1 cellular context compared by ENCODE assay signal in the genomic region with DNA sequence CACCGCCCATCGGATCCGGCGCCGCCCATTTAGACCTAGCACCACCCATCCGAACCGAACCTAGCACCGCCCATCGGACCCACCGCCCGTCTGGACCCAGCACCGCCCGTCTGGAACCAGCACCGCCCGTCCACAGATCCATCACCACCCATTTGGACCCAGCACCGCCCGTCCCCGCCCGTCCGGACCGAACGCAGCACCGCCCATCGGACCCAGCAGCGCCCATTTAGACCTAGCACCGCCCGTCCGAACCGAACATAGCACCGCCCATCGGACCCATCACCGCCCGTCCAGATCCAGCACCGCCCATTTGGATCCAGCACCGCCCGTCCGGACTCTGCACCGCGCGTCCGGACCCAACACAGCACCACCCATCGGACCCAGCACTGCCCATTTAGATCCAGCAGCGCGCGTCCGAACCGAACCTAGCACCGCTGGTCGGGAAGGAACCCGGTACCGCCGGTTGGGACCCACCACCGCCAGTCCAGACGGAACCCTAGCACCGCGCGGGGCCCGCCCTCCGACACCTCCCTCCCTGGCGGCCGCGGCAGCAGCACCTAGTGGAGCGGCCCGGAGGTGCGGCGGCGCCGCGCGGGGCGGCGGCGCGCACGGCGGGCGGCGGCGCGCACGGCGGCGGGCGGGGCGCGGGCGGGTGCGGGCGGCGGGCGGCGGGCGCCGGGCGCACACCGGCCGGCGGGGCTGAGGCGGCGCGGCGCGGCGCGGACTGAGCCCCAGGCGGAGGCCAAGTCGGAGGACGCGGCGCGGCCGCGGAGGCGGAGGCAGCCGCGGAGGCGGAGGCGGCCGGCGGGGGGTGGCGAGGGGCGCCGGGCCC.
A peak's percentile ranks its signal among the peaks of the same experiment; 100 is the strongest.
TF ChIP-seq lines count a peak whose summit lies in the region.

A gene with protein sequence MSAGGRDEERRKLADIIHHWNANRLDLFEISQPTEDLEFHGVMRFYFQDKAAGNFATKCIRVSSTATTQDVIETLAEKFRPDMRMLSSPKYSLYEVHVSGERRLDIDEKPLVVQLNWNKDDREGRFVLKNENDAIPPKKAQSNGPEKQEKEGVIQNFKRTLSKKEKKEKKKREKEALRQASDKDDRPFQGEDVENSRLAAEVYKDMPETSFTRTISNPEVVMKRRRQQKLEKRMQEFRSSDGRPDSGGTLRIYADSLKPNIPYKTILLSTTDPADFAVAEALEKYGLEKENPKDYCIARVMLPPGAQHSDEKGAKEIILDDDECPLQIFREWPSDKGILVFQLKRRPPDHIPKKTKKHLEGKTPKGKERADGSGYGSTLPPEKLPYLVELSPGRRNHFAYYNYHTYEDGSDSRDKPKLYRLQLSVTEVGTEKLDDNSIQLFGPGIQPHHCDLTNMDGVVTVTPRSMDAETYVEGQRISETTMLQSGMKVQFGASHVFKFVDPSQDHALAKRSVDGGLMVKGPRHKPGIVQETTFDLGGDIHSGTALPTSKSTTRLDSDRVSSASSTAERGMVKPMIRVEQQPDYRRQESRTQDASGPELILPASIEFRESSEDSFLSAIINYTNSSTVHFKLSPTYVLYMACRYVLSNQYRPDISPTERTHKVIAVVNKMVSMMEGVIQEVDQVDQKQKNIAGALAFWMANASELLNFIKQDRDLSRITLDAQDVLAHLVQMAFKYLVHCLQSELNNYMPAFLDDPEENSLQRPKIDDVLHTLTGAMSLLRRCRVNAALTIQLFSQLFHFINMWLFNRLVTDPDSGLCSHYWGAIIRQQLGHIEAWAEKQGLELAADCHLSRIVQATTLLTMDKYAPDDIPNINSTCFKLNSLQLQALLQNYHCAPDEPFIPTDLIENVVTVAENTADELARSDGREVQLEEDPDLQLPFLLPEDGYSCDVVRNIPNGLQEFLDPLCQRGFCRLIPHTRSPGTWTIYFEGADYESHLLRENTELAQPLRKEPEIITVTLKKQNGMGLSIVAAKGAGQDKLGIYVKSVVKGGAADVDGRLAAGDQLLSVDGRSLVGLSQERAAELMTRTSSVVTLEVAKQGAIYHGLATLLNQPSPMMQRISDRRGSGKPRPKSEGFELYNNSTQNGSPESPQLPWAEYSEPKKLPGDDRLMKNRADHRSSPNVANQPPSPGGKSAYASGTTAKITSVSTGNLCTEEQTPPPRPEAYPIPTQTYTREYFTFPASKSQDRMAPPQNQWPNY (N-terminal part only) (plus strand): TSS at position 682 of the 832 bp plus-strand sequence. CDS start 222 bp downstream, outside the sequence.

TF ChIP-seq in HepG2, 621 proteins besides CTCF, POLR2A, EP300 and RAD21 (continued from another document and continues in another):
- TF ChIP-seq, protein P1, sequence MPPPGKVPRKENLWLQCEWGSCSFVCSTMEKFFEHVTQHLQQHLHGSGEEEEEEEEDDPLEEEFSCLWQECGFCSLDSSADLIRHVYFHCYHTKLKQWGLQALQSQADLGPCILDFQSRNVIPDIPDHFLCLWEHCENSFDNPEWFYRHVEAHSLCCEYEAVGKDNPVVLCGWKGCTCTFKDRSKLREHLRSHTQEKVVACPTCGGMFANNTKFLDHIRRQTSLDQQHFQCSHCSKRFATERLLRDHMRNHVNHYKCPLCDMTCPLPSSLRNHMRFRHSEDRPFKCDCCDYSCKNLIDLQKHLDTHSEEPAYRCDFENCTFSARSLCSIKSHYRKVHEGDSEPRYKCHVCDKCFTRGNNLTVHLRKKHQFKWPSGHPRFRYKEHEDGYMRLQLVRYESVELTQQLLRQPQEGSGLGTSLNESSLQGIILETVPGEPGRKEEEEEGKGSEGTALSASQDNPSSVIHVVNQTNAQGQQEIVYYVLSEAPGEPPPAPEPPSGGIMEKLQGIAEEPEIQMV (CRISPR knock-in tag; IDR thresholded peaks at IDR 0.05; ENCODE audit: low read depth), result 0 out of 2 replicates have a peak, but pooled peaks have one; percentile 39
- TF ChIP-seq, protein P2, sequence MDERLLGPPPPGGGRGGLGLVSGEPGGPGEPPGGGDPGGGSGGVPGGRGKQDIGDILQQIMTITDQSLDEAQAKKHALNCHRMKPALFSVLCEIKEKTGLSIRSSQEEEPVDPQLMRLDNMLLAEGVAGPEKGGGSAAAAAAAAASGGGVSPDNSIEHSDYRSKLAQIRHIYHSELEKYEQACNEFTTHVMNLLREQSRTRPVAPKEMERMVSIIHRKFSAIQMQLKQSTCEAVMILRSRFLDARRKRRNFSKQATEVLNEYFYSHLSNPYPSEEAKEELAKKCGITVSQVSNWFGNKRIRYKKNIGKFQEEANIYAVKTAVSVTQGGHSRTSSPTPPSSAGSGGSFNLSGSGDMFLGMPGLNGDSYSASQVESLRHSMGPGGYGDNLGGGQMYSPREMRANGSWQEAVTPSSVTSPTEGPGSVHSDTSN (CRISPR knock-in tag; IDR thresholded peaks at IDR 0.05), result no peak
- TF ChIP-seq EHMT2 (IDR thresholded peaks at IDR 0.05; ENCODE audit: borderline replicate concordance, low read depth, low read length) (no peak), CENPT (CRISPR knock-in tag; IDR thresholded peaks at IDR 0.05; ENCODE audit: low read depth) (no peak), TAF15 (IDR thresholded peaks at IDR 0.05; ENCODE audit: low read depth, low read length, poor library complexity, severe bottlenecking) (peak; percentile 71), ZNF598 (CRISPR knock-in tag; IDR thresholded peaks at IDR 0.05; ENCODE audit: borderline replicate concordance) (peak; percentile 89; the same call in 1 of the 2 replicates), KLF9 (CRISPR knock-in tag; IDR thresholded peaks at IDR 0.05; ENCODE audit: low read depth) (no peak), PAX8 (CRISPR knock-in tag; IDR thresholded peaks at IDR 0.05; ENCODE audit: borderline replicate concordance) (peak; percentile 63; the same call in 1 of the 2 replicates), TMF1 (CRISPR knock-in tag; IDR thresholded peaks at IDR 0.05; ENCODE audit: low read depth) (0 out of 2 replicates have a peak, but pooled peaks have one; percentile 50), NCOA2 (CRISPR knock-in tag; IDR thresholded peaks at IDR 0.05) (0 out of 2 replicates have a peak, but pooled peaks have one; percentile 13), MED8 (CRISPR knock-in tag; IDR thresholded peaks at IDR 0.05; ENCODE audit: insufficient replicate concordance) (no peak), RFXAP (CRISPR knock-in tag; IDR thresholded peaks at IDR 0.05; ENCODE audit: borderline replicate concordance) (0 out of 2 replicates have a peak, but pooled peaks have one; percentile 18), ZBTB42 (CRISPR knock-in tag; IDR thresholded peaks at IDR 0.05) (peak; percentile 73; the same call in 1 of the 2 replicates), TGIF2 (CRISPR knock-in tag; IDR thresholded peaks at IDR 0.05) (peak; percentile 81; the same call in 1 of the 2 replicates), ZNF367 (CRISPR knock-in tag; IDR thresholded peaks at IDR 0.05; ENCODE audit: borderline replicate concordance) (no peak), ZNF605 (CRISPR knock-in tag; IDR thresholded peaks at IDR 0.05) (no peak), SP5 (CRISPR knock-in tag; IDR thresholded peaks at IDR 0.05; ENCODE audit: borderline replicate concordance, low read depth) (0 out of 2 replicates have a peak, but pooled peaks have one; percentile 52), ZNF788 (CRISPR knock-in tag; IDR thresholded peaks at IDR 0.05; ENCODE audit: borderline replicate concordance) (peak; percentile 16; the same call in 1 of the 2 replicates), NFATC3 (CRISPR knock-in tag; IDR thresholded peaks at IDR 0.05) (no peak), ZBTB8A (CRISPR knock-in tag; IDR thresholded peaks at IDR 0.05; ENCODE audit: borderline replicate concordance, low read depth) (peak; percentile 99), ZNF160 (CRISPR knock-in tag; IDR thresholded peaks at IDR 0.05) (peak; percentile 5; the same call in 1 of the 2 replicates)
- TF ChIP-seq, protein P3, sequence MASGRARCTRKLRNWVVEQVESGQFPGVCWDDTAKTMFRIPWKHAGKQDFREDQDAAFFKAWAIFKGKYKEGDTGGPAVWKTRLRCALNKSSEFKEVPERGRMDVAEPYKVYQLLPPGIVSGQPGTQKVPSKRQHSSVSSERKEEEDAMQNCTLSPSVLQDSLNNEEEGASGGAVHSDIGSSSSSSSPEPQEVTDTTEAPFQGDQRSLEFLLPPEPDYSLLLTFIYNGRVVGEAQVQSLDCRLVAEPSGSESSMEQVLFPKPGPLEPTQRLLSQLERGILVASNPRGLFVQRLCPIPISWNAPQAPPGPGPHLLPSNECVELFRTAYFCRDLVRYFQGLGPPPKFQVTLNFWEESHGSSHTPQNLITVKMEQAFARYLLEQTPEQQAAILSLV (CRISPR knock-in tag; IDR thresholded peaks at IDR 0.05; ENCODE audit: borderline replicate concordance), result 0 out of 2 replicates have a peak, but pooled peaks have one; percentile 55
- TF ChIP-seq, protein P4, sequence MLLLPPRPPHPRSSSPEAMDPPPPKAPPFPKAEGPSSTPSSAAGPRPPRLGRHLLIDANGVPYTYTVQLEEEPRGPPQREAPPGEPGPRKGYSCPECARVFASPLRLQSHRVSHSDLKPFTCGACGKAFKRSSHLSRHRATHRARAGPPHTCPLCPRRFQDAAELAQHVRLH (CRISPR knock-in tag; IDR thresholded peaks at IDR 0.05; ENCODE audit: borderline replicate concordance, low read depth), result peak; percentile 66; the same call in 1 of the 2 replicates
- TF ChIP-seq, protein P5, sequence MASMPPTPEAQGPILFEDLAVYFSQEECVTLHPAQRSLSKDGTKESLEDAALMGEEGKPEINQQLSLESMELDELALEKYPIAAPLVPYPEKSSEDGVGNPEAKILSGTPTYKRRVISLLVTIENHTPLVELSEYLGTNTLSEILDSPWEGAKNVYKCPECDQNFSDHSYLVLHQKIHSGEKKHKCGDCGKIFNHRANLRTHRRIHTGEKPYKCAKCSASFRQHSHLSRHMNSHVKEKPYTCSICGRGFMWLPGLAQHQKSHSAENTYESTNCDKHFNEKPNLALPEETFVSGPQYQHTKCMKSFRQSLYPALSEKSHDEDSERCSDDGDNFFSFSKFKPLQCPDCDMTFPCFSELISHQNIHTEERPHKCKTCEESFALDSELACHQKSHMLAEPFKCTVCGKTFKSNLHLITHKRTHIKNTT (CRISPR knock-in tag; IDR thresholded peaks at IDR 0.05), result no peak
- TF ChIP-seq, protein P6, sequence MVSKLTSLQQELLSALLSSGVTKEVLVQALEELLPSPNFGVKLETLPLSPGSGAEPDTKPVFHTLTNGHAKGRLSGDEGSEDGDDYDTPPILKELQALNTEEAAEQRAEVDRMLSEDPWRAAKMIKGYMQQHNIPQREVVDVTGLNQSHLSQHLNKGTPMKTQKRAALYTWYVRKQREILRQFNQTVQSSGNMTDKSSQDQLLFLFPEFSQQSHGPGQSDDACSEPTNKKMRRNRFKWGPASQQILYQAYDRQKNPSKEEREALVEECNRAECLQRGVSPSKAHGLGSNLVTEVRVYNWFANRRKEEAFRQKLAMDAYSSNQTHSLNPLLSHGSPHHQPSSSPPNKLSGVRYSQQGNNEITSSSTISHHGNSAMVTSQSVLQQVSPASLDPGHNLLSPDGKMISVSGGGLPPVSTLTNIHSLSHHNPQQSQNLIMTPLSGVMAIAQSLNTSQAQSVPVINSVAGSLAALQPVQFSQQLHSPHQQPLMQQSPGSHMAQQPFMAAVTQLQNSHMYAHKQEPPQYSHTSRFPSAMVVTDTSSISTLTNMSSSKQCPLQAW (CRISPR knock-in tag; IDR thresholded peaks at IDR 0.05), result peak; percentile 69; the same call in 1 of the 2 replicates
- TF ChIP-seq, protein P7, sequence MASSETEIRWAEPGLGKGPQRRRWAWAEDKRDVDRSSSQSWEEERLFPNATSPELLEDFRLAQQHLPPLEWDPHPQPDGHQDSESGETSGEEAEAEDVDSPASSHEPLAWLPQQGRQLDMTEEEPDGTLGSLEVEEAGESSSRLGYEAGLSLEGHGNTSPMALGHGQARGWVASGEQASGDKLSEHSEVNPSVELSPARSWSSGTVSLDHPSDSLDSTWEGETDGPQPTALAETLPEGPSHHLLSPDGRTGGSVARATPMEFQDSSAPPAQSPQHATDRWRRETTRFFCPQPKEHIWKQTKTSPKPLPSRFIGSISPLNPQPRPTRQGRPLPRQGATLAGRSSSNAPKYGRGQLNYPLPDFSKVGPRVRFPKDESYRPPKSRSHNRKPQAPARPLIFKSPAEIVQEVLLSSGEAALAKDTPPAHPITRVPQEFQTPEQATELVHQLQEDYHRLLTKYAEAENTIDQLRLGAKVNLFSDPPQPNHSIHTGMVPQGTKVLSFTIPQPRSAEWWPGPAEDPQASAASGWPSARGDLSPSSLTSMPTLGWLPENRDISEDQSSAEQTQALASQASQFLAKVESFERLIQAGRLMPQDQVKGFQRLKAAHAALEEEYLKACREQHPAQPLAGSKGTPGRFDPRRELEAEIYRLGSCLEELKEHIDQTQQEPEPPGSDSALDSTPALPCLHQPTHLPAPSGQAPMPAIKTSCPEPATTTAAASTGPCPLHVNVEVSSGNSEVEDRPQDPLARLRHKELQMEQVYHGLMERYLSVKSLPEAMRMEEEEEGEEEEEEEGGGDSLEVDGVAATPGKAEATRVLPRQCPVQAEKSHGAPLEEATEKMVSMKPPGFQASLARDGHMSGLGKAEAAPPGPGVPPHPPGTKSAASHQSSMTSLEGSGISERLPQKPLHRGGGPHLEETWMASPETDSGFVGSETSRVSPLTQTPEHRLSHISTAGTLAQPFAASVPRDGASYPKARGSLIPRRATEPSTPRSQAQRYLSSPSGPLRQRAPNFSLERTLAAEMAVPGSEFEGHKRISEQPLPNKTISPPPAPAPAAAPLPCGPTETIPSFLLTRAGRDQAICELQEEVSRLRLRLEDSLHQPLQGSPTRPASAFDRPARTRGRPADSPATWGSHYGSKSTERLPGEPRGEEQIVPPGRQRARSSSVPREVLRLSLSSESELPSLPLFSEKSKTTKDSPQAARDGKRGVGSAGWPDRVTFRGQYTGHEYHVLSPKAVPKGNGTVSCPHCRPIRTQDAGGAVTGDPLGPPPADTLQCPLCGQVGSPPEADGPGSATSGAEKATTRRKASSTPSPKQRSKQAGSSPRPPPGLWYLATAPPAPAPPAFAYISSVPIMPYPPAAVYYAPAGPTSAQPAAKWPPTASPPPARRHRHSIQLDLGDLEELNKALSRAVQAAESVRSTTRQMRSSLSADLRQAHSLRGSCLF (CRISPR knock-in tag; IDR thresholded peaks at IDR 0.05; ENCODE audit: borderline replicate concordance), result no peak
- TF ChIP-seq, protein P8, sequence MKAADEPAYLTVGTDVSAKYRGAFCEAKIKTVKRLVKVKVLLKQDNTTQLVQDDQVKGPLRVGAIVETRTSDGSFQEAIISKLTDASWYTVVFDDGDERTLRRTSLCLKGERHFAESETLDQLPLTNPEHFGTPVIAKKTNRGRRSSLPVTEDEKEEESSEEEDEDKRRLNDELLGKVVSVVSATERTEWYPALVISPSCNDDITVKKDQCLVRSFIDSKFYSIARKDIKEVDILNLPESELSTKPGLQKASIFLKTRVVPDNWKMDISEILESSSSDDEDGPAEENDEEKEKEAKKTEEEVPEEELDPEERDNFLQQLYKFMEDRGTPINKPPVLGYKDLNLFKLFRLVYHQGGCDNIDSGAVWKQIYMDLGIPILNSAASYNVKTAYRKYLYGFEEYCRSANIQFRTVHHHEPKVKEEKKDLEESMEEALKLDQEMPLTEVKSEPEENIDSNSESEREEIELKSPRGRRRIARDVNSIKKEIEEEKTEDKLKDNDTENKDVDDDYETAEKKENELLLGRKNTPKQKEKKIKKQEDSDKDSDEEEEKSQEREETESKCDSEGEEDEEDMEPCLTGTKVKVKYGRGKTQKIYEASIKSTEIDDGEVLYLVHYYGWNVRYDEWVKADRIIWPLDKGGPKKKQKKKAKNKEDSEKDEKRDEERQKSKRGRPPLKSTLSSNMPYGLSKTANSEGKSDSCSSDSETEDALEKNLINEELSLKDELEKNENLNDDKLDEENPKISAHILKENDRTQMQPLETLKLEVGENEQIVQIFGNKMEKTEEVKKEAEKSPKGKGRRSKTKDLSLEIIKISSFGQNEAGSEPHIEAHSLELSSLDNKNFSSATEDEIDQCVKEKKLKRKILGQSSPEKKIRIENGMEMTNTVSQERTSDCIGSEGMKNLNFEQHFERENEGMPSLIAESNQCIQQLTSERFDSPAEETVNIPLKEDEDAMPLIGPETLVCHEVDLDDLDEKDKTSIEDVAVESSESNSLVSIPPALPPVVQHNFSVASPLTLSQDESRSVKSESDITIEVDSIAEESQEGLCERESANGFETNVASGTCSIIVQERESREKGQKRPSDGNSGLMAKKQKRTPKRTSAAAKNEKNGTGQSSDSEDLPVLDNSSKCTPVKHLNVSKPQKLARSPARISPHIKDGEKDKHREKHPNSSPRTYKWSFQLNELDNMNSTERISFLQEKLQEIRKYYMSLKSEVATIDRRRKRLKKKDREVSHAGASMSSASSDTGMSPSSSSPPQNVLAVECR (CRISPR knock-in tag; IDR thresholded peaks at IDR 0.05; ENCODE audit: borderline replicate concordance), result peak; percentile 62; the same call in 1 of the 2 replicates
